1 cellular context compared by ENCODE assay signal in genomic region chr2:130882991-130883390, GRCh38.
TF ChIP-seq lines count a peak whose summit lies in the region.

No MANE protein-coding gene starts in this region.

TF ChIP-seq in GM23338, 12 proteins besides CTCF, POLR2A, EP300 and RAD21 (continued from another document):
- TF ChIP-seq ETS1 (IDR thresholded peaks at IDR 0.05) (no peak), REST (IDR thresholded peaks at IDR 0.05; ENCODE audit: unreplicated experiment) (no peak)
TF ChIP-seq in GM23338: peak in this region for 0.
